In the genomic region with DNA sequence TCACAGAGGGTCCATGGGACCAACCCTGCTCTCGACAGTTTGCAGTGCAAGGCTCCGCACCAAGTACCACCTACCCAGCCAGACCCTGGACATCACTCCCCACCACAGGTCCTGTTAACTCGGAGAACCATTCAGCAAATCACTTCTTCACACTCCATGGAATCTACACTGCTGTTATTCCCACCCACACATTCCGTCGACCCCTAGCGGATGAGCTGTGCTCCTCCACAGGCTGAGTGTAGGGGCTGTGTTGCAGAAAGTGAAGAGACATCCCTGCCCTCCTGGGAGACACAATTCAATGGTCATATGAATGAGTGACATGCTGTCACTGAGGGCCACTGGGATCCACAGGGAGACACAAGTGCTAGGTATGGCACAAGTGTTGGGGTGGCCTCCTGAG, we compare ENCODE assay signal across 2 cellular contexts.
TF ChIP-seq lines count a peak whose summit lies in the region.

No MANE protein-coding gene starts in this region.

TF ChIP-seq in GM23338, 12 proteins besides CTCF, POLR2A, EP300 and RAD21:
- TF ChIP-seq EZH2phosphoT487 (IDR thresholded peaks at IDR 0.05; ENCODE audit: unreplicated experiment), result no peak
- no peak for TF ChIP-seq REST (IDR thresholded peaks at IDR 0.05; ENCODE audit: unreplicated experiment)
- no peak for TF ChIP-seq JUNB (IDR thresholded peaks at IDR 0.05; ENCODE audit: unreplicated experiment)
- TF ChIP-seq NANOG (IDR thresholded peaks at IDR 0.05; ENCODE audit: borderline replicate concordance), result no peak
- TF ChIP-seq ZNF462 (CRISPR knock-in tag; IDR thresholded peaks at IDR 0.05), result no peak
- no peak for TF ChIP-seq STAT1 (IDR thresholded peaks at IDR 0.05; ENCODE audit: unreplicated experiment)

TF ChIP-seq in WTC11, 78 proteins besides CTCF, POLR2A, EP300 and RAD21:
- no peak for TF ChIP-seq ZBTB43 (CRISPR knock-in tag; IDR thresholded peaks at IDR 0.05)
- no peak for TF ChIP-seq GTF2I (CRISPR knock-in tag; conservative IDR thresholded peaks at IDR 0.05)
- no peak for TF ChIP-seq NR1H2 (CRISPR knock-in tag; IDR thresholded peaks at IDR 0.05)
- TF ChIP-seq FOXK1 (CRISPR knock-in tag; IDR thresholded peaks at IDR 0.05), result no peak
- TF ChIP-seq ATF3 (CRISPR knock-in tag; conservative IDR thresholded peaks at IDR 0.05), result no peak
- no peak for TF ChIP-seq NFE2L1 (CRISPR knock-in tag; IDR thresholded peaks at IDR 0.05)
- no peak for TF ChIP-seq ETV6 (CRISPR knock-in tag; IDR thresholded peaks at IDR 0.05)
- no peak for TF ChIP-seq JAZF1 (CRISPR knock-in tag; IDR thresholded peaks at IDR 0.05)
- TF ChIP-seq OVOL2 (CRISPR knock-in tag; IDR thresholded peaks at IDR 0.05; ENCODE audit: borderline replicate concordance), result no peak
- no peak for TF ChIP-seq STAT6 (CRISPR knock-in tag; conservative IDR thresholded peaks at IDR 0.05; ENCODE audit: low read depth)
- TF ChIP-seq ZBTB21 (CRISPR knock-in tag; IDR thresholded peaks at IDR 0.05; ENCODE audit: borderline replicate concordance), result no peak
- no peak for TF ChIP-seq ZNF281 (CRISPR knock-in tag; IDR thresholded peaks at IDR 0.05)
- no peak for TF ChIP-seq SOX15 (CRISPR knock-in tag; IDR thresholded peaks at IDR 0.05)
- TF ChIP-seq ZNF219 (CRISPR knock-in tag; IDR thresholded peaks at IDR 0.05; ENCODE audit: borderline replicate concordance), result no peak
- TF ChIP-seq ZNF671 (CRISPR knock-in tag; IDR thresholded peaks at IDR 0.05), result no peak
- TF ChIP-seq, protein P1, sequence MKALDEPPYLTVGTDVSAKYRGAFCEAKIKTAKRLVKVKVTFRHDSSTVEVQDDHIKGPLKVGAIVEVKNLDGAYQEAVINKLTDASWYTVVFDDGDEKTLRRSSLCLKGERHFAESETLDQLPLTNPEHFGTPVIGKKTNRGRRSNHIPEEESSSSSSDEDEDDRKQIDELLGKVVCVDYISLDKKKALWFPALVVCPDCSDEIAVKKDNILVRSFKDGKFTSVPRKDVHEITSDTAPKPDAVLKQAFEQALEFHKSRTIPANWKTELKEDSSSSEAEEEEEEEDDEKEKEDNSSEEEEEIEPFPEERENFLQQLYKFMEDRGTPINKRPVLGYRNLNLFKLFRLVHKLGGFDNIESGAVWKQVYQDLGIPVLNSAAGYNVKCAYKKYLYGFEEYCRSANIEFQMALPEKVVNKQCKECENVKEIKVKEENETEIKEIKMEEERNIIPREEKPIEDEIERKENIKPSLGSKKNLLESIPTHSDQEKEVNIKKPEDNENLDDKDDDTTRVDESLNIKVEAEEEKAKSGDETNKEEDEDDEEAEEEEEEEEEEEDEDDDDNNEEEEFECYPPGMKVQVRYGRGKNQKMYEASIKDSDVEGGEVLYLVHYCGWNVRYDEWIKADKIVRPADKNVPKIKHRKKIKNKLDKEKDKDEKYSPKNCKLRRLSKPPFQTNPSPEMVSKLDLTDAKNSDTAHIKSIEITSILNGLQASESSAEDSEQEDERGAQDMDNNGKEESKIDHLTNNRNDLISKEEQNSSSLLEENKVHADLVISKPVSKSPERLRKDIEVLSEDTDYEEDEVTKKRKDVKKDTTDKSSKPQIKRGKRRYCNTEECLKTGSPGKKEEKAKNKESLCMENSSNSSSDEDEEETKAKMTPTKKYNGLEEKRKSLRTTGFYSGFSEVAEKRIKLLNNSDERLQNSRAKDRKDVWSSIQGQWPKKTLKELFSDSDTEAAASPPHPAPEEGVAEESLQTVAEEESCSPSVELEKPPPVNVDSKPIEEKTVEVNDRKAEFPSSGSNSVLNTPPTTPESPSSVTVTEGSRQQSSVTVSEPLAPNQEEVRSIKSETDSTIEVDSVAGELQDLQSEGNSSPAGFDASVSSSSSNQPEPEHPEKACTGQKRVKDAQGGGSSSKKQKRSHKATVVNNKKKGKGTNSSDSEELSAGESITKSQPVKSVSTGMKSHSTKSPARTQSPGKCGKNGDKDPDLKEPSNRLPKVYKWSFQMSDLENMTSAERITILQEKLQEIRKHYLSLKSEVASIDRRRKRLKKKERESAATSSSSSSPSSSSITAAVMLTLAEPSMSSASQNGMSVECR (CRISPR knock-in tag; IDR thresholded peaks at IDR 0.05; ENCODE audit: borderline replicate concordance), result no peak
- no peak for TF ChIP-seq ZNF121 (CRISPR knock-in tag; IDR thresholded peaks at IDR 0.05)
- TF ChIP-seq CDX4 (CRISPR knock-in tag; IDR thresholded peaks at IDR 0.05; ENCODE audit: borderline replicate concordance), result no peak
